In the genomic region with DNA sequence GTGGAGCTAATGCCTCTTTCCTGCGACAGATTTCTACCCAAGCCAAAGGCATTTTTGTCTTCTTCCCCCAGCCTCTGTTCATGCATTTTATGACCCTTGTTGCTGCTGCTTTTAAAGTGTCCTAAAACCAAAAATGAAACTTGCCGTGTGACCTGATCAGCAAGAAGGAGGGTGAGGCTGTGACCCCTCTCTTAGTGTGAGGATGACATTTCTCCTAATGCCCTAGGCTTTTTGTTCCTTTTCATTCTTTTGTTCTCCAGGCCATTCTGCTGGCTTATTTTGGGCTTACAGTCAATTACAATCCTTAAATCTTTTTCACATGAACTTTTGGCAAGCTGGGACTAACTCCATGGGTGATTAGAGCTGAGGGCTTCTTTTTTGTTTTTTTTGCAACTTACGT, we compare ENCODE assay signal across 8 cellular contexts. TPM values are rescaled to one million over a fixed set of nuclear protein-coding genes. Genes with fewer than 3 reads are reported as not detected.
DNase-seq lines count a peak whose midpoint lies in the region; ATAC-seq, FAIRE-seq and TF ChIP-seq lines count a peak whose summit lies in the region.

No MANE protein-coding gene starts in this region.

- 40 to 44% (median 41%) methylated on average over 3 of the region's 3 CpGs for WGBS in small intestine, 3 donors

- H3K9me3 ChIP-seq in small intestine (ENCODE audit: control insufficient read depth, low read depth) = no peaks in the 10 kb centered on the region

- ATAC-seq in GM18867 (IDR thresholded peaks at IDR 0.05; ENCODE audit: unreplicated experiment) (peak; percentile 60), HG02571 (IDR thresholded peaks at IDR 0.05; ENCODE audit: unreplicated experiment) (peak; percentile 56), SK-N-SH treated with all-trans-retinoic acid at 6 μM for 48 hours (no peak)

- FAIRE-seq in small intestine (lab: Jason Lieb, UNC) = no peak

- peak overlapping the region in 1 of 2 donors; percentile 39 for H3K27ac ChIP-seq in small intestine (ENCODE audit: low read depth in 1 of 2, low read length in 1 of 2)

- H3K36me3 ChIP-seq in small intestine (ENCODE audit: control insufficient read depth in 2 of 2, insufficient read depth in 2 of 2, low read length in 2 of 2) = no peaks in the 10 kb centered on the region

- H3K4me3 ChIP-seq in small intestine (ENCODE audit: low read depth in 1 of 2, low read length in 2 of 2) = no peak overlapping the region

- H3K4me1 ChIP-seq in small intestine (ENCODE audit: control insufficient read depth in 2 of 2, insufficient read depth in 1 of 2, low read depth in 1 of 2, low read length in 1 of 2) = peaks cover 1 to 20% of the 10 kb centered on the region in 2 donors

- DNase-seq in OCI-M1 (lab: John Stamatoyannopoulos, UW) (peak; percentile 65), small intestine (peak; percentile 18), ecto neural progenitor cell (ENCODE audit: low spot score) (no peak), NCI-H524 (lab: John Stamatoyannopoulos, UW) (no peak), SKM-1 (lab: John Stamatoyannopoulos, UW; ENCODE audit: unreplicated experiment) (no peak)

- no peaks in the 10 kb centered on the region for H3K27me3 ChIP-seq in small intestine (ENCODE audit: control insufficient read depth in 2 of 2, insufficient read depth in 2 of 2, low read length in 2 of 2)

TF ChIP-seq in SK-N-SH treated with all-trans-retinoic acid at 6 μM for 48 hours, 23 proteins besides CTCF, POLR2A, EP300 and RAD21:
- no peak for TF ChIP-seq ARNTL (CRISPR knock-in tag; IDR thresholded peaks at IDR 0.05; ENCODE audit: borderline replicate concordance, low read depth)
- TF ChIP-seq ZFP3 (CRISPR knock-in tag; IDR thresholded peaks at IDR 0.05) = no peak

RNA-seq across cellular contexts. Expression of a gene that starts 34.4 kb away (rescaled TPM):
- under 1 TPM in 1 of 3 donors, not detected in 2; 0.09 TPM for polyA plus RNA-seq in small intestine

Comparison
In these comparisons a context has a peak if more than half of its experiments do, and no peak if none do; other contexts are left out.
1. DNase-seq: peak in OCI-M1 (single experiment) and small intestine (single experiment); none in ecto neural progenitor cell (single experiment), NCI-H524 (0 of 2) and SKM-1 (single experiment).